1 cellular context compared by ENCODE assay signal in the genomic region with DNA sequence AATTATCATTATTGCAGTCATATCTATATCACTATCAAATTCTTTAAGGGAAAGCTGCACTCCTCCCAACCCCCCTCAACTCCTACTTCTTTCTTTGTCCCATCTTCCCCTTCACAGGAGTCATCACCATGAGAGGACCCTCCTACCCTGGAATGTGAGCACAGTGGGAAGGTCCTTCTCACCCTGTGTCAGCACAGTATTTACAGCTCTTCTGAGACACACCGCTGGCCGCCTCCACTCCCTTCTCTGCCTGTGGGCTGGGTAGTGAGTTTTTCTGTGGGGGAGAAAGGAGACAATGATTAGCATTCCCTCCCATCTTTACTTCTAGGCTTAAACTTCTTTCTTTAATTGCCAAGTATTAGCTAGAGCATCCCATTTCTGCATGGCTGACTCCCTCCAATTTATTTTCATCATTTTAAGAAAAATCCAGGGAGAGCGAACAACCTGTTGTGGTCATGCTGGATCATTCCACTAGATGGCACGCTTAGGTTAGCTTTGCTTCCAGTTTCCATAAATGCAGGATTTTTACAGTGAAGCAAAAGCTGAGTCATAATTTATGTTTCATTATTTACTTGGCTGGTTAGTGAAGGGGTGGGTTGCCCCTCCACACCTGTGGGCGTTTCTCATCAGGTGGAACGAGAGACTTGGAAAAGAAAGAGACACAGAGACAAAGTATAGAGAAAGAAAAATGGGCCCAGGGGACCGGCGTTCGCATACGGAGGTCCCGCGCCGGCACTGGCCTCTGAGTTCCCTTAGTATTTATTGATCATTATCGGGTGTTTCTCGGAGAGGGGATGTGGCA.
TF ChIP-seq lines count a peak whose summit lies in the region.

No MANE protein-coding gene starts in this region.

TF ChIP-seq in GM12878, 131 proteins besides CTCF, POLR2A, EP300 and RAD21 (continued from another document):
- TF ChIP-seq, protein P1, sequence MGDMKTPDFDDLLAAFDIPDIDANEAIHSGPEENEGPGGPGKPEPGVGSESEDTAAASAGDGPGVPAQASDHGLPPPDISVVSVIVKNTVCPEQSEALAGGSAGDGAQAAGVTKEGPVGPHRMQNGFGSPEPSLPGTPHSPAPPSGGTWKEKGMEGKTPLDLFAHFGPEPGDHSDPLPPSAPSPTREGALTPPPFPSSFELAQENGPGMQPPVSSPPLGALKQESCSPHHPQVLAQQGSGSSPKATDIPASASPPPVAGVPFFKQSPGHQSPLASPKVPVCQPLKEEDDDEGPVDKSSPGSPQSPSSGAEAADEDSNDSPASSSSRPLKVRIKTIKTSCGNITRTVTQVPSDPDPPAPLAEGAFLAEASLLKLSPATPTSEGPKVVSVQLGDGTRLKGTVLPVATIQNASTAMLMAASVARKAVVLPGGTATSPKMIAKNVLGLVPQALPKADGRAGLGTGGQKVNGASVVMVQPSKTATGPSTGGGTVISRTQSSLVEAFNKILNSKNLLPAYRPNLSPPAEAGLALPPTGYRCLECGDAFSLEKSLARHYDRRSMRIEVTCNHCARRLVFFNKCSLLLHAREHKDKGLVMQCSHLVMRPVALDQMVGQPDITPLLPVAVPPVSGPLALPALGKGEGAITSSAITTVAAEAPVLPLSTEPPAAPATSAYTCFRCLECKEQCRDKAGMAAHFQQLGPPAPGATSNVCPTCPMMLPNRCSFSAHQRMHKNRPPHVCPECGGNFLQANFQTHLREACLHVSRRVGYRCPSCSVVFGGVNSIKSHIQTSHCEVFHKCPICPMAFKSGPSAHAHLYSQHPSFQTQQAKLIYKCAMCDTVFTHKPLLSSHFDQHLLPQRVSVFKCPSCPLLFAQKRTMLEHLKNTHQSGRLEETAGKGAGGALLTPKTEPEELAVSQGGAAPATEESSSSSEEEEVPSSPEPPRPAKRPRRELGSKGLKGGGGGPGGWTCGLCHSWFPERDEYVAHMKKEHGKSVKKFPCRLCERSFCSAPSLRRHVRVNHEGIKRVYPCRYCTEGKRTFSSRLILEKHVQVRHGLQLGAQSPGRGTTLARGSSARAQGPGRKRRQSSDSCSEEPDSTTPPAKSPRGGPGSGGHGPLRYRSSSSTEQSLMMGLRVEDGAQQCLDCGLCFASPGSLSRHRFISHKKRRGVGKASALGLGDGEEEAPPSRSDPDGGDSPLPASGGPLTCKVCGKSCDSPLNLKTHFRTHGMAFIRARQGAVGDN (IDR thresholded peaks at IDR 0.05): no peak
- TF ChIP-seq NR2F1 (conservative IDR thresholded peaks at IDR 0.05) (no peak), RUNX3 (IDR thresholded peaks at IDR 0.05; ENCODE audit: low read length) (peak; percentile 90), ASH2L (IDR thresholded peaks at IDR 0.05; ENCODE audit: borderline replicate concordance, low read depth) (no peak), CBFB (IDR thresholded peaks at IDR 0.05; ENCODE audit: low read depth) (peak; percentile 62; the same call in 1 of the 2 replicates), MXI1 (IDR thresholded peaks at IDR 0.05; ENCODE audit: low read depth, low read length) (no peak), ZBED1 (IDR thresholded peaks at IDR 0.05; ENCODE audit: borderline replicate concordance) (no peak), PAX5 (IDR thresholded peaks at IDR 0.05; ENCODE audit: borderline replicate concordance, low read depth, low read length) (0 out of 2 replicates have a peak, but pooled peaks have one; percentile 15), ZNF207 (IDR thresholded peaks at IDR 0.05; ENCODE audit: borderline replicate concordance) (no peak), JUNB (IDR thresholded peaks at IDR 0.05) (peak; percentile 34; the same call in 1 of the 2 replicates), TBL1XR1 (IDR thresholded peaks at IDR 0.05; ENCODE audit: low read depth, low read length) (no peak), POU2F2 (IDR thresholded peaks at IDR 0.05; ENCODE audit: borderline replicate concordance, low read depth, low read length) (0 out of 3 replicates have a peak, but pooled peaks have one; percentile 41), SIX5 (IDR thresholded peaks at IDR 0.05; ENCODE audit: low read depth, low read length, severe bottlenecking) (no peak), TARDBP (IDR thresholded peaks at IDR 0.05; ENCODE audit: borderline replicate concordance) (no peak)
- TF ChIP-seq, protein P2, sequence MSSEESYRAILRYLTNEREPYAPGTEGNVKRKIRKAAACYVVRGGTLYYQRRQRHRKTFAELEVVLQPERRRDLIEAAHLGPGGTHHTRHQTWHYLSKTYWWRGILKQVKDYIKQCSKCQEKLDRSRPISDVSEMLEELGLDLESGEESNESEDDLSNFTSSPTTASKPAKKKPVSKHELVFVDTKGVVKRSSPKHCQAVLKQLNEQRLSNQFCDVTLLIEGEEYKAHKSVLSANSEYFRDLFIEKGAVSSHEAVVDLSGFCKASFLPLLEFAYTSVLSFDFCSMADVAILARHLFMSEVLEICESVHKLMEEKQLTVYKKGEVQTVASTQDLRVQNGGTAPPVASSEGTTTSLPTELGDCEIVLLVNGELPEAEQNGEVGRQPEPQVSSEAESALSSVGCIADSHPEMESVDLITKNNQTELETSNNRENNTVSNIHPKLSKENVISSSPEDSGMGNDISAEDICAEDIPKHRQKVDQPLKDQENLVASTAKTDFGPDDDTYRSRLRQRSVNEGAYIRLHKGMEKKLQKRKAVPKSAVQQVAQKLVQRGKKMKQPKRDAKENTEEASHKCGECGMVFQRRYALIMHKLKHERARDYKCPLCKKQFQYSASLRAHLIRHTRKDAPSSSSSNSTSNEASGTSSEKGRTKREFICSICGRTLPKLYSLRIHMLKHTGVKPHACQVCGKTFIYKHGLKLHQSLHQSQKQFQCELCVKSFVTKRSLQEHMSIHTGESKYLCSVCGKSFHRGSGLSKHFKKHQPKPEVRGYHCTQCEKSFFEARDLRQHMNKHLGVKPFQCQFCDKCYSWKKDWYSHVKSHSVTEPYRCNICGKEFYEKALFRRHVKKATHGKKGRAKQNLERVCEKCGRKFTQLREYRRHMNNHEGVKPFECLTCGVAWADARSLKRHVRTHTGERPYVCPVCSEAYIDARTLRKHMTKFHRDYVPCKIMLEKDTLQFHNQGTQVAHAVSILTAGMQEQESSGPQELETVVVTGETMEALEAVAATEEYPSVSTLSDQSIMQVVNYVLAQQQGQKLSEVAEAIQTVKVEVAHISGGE (CRISPR knock-in tag; IDR thresholded peaks at IDR 0.05): no peak
- TF ChIP-seq, protein P3, sequence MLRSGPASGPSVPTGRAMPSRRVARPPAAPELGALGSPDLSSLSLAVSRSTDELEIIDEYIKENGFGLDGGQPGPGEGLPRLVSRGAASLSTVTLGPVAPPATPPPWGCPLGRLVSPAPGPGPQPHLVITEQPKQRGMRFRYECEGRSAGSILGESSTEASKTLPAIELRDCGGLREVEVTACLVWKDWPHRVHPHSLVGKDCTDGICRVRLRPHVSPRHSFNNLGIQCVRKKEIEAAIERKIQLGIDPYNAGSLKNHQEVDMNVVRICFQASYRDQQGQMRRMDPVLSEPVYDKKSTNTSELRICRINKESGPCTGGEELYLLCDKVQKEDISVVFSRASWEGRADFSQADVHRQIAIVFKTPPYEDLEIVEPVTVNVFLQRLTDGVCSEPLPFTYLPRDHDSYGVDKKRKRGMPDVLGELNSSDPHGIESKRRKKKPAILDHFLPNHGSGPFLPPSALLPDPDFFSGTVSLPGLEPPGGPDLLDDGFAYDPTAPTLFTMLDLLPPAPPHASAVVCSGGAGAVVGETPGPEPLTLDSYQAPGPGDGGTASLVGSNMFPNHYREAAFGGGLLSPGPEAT (IDR thresholded peaks at IDR 0.05; ENCODE audit: low read depth): no peak
- TF ChIP-seq, protein P4, sequence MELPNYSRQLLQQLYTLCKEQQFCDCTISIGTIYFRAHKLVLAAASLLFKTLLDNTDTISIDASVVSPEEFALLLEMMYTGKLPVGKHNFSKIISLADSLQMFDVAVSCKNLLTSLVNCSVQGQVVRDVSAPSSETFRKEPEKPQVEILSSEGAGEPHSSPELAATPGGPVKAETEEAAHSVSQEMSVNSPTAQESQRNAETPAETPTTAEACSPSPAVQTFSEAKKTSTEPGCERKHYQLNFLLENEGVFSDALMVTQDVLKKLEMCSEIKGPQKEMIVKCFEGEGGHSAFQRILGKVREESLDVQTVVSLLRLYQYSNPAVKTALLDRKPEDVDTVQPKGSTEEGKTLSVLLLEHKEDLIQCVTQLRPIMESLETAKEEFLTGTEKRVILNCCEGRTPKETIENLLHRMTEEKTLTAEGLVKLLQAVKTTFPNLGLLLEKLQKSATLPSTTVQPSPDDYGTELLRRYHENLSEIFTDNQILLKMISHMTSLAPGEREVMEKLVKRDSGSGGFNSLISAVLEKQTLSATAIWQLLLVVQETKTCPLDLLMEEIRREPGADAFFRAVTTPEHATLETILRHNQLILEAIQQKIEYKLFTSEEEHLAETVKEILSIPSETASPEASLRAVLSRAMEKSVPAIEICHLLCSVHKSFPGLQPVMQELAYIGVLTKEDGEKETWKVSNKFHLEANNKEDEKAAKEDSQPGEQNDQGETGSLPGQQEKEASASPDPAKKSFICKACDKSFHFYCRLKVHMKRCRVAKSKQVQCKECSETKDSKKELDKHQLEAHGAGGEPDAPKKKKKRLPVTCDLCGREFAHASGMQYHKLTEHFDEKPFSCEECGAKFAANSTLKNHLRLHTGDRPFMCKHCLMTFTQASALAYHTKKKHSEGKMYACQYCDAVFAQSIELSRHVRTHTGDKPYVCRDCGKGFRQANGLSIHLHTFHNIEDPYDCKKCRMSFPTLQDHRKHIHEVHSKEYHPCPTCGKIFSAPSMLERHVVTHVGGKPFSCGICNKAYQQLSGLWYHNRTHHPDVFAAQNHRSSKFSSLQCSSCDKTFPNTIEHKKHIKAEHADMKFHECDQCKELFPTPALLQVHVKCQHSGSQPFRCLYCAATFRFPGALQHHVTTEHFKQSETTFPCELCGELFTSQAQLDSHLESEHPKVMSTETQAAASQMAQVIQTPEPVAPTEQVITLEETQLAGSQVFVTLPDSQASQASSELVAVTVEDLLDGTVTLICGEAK (IDR thresholded peaks at IDR 0.05; ENCODE audit: borderline replicate concordance): no peak
